Comparison of ENCODE assay signal across 26 cellular contexts in genomic region chr13:40571338-40571737, GRCh38.
DNase-seq lines count a peak whose midpoint lies in the region; ATAC-seq, FAIRE-seq and TF ChIP-seq lines count a peak whose summit lies in the region.
"Had no signal": no experiment of that assay in that cellular context is flagged by ENCODE, and none has a peak within 500 bp of the region (broad histone marks: within the 10 kb centered on the region; RNA-seq: fewer than 3 reads in every experiment).

No MANE protein-coding gene starts in this region.

- no peak for ATAC-seq in CD4-positive, alpha-beta T cell (ENCODE audit: poor library complexity)
- no peak for ATAC-seq in GM23338
- ATAC-seq in activated T-helper 17 cell treated with anti-CD3 and anti-CD28 coated beads, Interleukin-2, amount 50 U/mL, for 72 hours (replicated peaks), result no peak
- ATAC-seq in pancreas, result no peak
- ATAC-seq: heart right ventricle, SK-N-SH treated with all-trans-retinoic acid at 6 μM for 48 hours had no signal

- no peak overlapping the region for H3K9ac ChIP-seq in trophoblast cell (ENCODE audit: low read length)

- H4K12ac ChIP-seq in trophoblast cell (ENCODE audit: low read depth, low read length), result no peak overlapping the region

- peaks cover 67% of the 10 kb centered on the region for H4K20me1 ChIP-seq in GM23338 (replicated peaks; ENCODE audit: insufficient read depth)
- H4K20me1 ChIP-seq in hepatocyte (ENCODE audit: insufficient read depth, poor library complexity, severe bottlenecking), result peaks cover 6% of the 10 kb centered on the region

- no peaks in the 10 kb centered on the region for H3K27me3 Mint-ChIP-seq in CD4-positive, alpha-beta T cell
- H3K27me3 Mint-ChIP-seq in GM23338 (ENCODE audit: insufficient read depth, low read depth, poor library complexity), result peaks cover 9% of the 10 kb centered on the region
- H3K27me3 Mint-ChIP-seq in activated T-helper 17 cell treated with anti-CD3 and anti-CD28 coated beads, Interleukin-2, amount 50 U/mL, for 72 hours, result no peaks in the 10 kb centered on the region
- H3K27me3 Mint-ChIP-seq: activated CD4-positive, alpha-beta memory T cell treated with anti-CD3 and anti-CD28 coated beads, Interleukin-2, amount 10 ng/mL, durations not matched to agents 7 days and 5 days; activated naive CD8-positive, alpha-beta T cell treated with anti-CD3 and anti-CD28 coated beads, Interleukin-2, amount 10 ng/mL, durations not matched to agents 7 days and 5 days had no signal

- peak overlapping the region; percentile 35 for H3K18ac ChIP-seq in trophoblast cell (ENCODE audit: low read length)

- POLR2A ChIA-PET in CD4-positive, alpha-beta T cell (lab: Charles Lee), result interaction anchor here (0.8 to 1.5 kb wide), 4 partner anchors 9 to 94 kb away, joined by 3 to 5 read pairs (median 4); no protein-coding TSS in a partner anchor

- peak overlapping the region; percentile 73 for H3K27ac Mint-ChIP-seq in CD4-positive, alpha-beta T cell
- H3K27ac Mint-ChIP-seq in GM23338, result 0 out of 2 replicates have a peak overlapping the region, but pooled peaks have one; percentile 29
- peak overlapping the region; percentile 43 for H3K27ac Mint-ChIP-seq in activated T-helper 17 cell treated with anti-CD3 and anti-CD28 coated beads, Interleukin-2, amount 50 U/mL, for 72 hours
- H3K27ac Mint-ChIP-seq: activated CD4-positive, alpha-beta memory T cell treated with anti-CD3 and anti-CD28 coated beads, Interleukin-2, amount 10 ng/mL, durations not matched to agents 7 days and 5 days had no signal

- peaks cover 100% of the 10 kb centered on the region for H3K79me2 ChIP-seq in GM23338 (replicated peaks; ENCODE audit: insufficient read depth)
- peaks cover 21% of the 10 kb centered on the region for H3K79me2 ChIP-seq in trophoblast cell (ENCODE audit: control insufficient read depth, insufficient read depth, low read length, poor library complexity)
- H3K79me2 ChIP-seq in hepatocyte, result peaks cover 84% of the 10 kb centered on the region

- H3K4me2 ChIP-seq in GM23338 (peak overlapping the region; percentile 59; the same call in 1 of the 2 replicates), trophoblast cell (ENCODE audit: low read length) (no peak overlapping the region), hepatocyte (no peak overlapping the region)

- no peaks in the 10 kb centered on the region for H3K36me3 ChIP-seq in GM23338 (ENCODE audit: insufficient read depth)
- H3K36me3 ChIP-seq in trophoblast cell (ENCODE audit: control insufficient read depth in 1 of 2, insufficient read depth in 2 of 2, low read length in 2 of 2), result no peaks in the 10 kb centered on the region
- no peaks in the 10 kb centered on the region for H3K36me3 ChIP-seq in pancreas
- no peaks in the 10 kb centered on the region for H3K36me3 ChIP-seq in hepatocyte (replicated peaks; ENCODE audit: insufficient read depth, low read depth)
- H3K36me3 ChIP-seq: heart right ventricle, MG63, sigmoid colon had no signal

- no peak overlapping the region for H3K23ac ChIP-seq in trophoblast cell (ENCODE audit: low read length)

- CTCF ChIA-PET in CD4-positive, alpha-beta T cell (lab: Charles Lee), result interaction anchor here (1.2 to 1.9 kb wide), 2 partner anchors 93 to 629 kb away, joined by 3 to 5 read pairs; no protein-coding TSS in a partner anchor

- H3K79me1 ChIP-seq in trophoblast cell (ENCODE audit: low read length), result no peaks in the 10 kb centered on the region

- H3K9me2 ChIP-seq in GM23338 (ENCODE audit: insufficient read depth) (no peaks in the 10 kb centered on the region), hepatocyte (replicated peaks; ENCODE audit: insufficient read depth) (no peaks in the 10 kb centered on the region)

- H3K4me3 Mint-ChIP-seq in CD4-positive, alpha-beta T cell, result peak overlapping the region; percentile 49
- no peak overlapping the region for H3K4me3 Mint-ChIP-seq in GM23338
- peak overlapping the region; percentile 7 for H3K4me3 Mint-ChIP-seq in activated T-helper 17 cell treated with anti-CD3 and anti-CD28 coated beads, Interleukin-2, amount 50 U/mL, for 72 hours
- H3K4me3 Mint-ChIP-seq: activated CD4-positive, alpha-beta memory T cell treated with anti-CD3 and anti-CD28 coated beads, Interleukin-2, amount 10 ng/mL, durations not matched to agents 7 days and 5 days had no signal

- no peak for TF ChIP-seq CTCF in CD4-positive, alpha-beta T cell (IDR thresholded peaks at IDR 0.05)
- TF ChIP-seq CTCF in GM23338 (conservative IDR thresholded peaks at IDR 0.05; ENCODE audit: low read depth in 2 of 2) (no peak), pancreas (IDR thresholded peaks at IDR 0.05) (no peak), hepatocyte (IDR thresholded peaks at IDR 0.05; ENCODE audit: poor library complexity) (no peak)

- intact Hi-C loops in CD4-positive, alpha-beta T cell (cut with DNase I, micrococcal nuclease), result no loop called here
- intact Hi-C loops in pancreas (cut with DNase I), result no loop called here

- H3K27me3 ChIP-seq in CD4-positive, alpha-beta T cell (ENCODE audit: control insufficient read depth, insufficient read depth, low read length), result no peaks in the 10 kb centered on the region
- H3K27me3 ChIP-seq in GM23338 (ENCODE audit: insufficient read depth) (no peaks in the 10 kb centered on the region), trophoblast cell (ENCODE audit: insufficient read depth, low read length) (no peaks in the 10 kb centered on the region), pancreas (no peaks in the 10 kb centered on the region), hepatocyte (no peaks in the 10 kb centered on the region)
- H3K27me3 ChIP-seq: heart right ventricle, MG63, sigmoid colon, testis had no signal

- no peaks in the 10 kb centered on the region for H3K9me3 ChIP-seq in CD4-positive, alpha-beta T cell (ENCODE audit: control insufficient read depth, low read length)
- no peaks in the 10 kb centered on the region for H3K9me3 ChIP-seq in trophoblast cell (ENCODE audit: insufficient read depth, low read depth, low read length)
- H3K9me3 ChIP-seq in pancreas, result no peaks in the 10 kb centered on the region
- H3K9me3 ChIP-seq in hepatocyte (ENCODE audit: low read depth), result no peaks in the 10 kb centered on the region
- H3K9me3 ChIP-seq: heart right ventricle, MG63, sigmoid colon, testis had no signal

- no peaks in the 10 kb centered on the region for H3K9me3 Mint-ChIP-seq in CD4-positive, alpha-beta T cell
- H3K9me3 Mint-ChIP-seq in GM23338, result no peaks in the 10 kb centered on the region
- H3K9me3 Mint-ChIP-seq in activated T-helper 17 cell treated with anti-CD3 and anti-CD28 coated beads, Interleukin-2, amount 50 U/mL, for 72 hours, result no peaks in the 10 kb centered on the region
- H3K9me3 Mint-ChIP-seq: activated CD4-positive, alpha-beta memory T cell treated with anti-CD3 and anti-CD28 coated beads, Interleukin-2, amount 10 ng/mL, durations not matched to agents 7 days and 5 days; activated naive CD8-positive, alpha-beta T cell treated with anti-CD3 and anti-CD28 coated beads, Interleukin-2, amount 10 ng/mL, durations not matched to agents 7 days and 5 days had no signal

- H2BK12ac ChIP-seq in trophoblast cell (ENCODE audit: low read length), result no peak overlapping the region

- no peak overlapping the region for H4K91ac ChIP-seq in trophoblast cell (ENCODE audit: low read depth, low read length)

- no peaks in the 10 kb centered on the region for H3F3A ChIP-seq in GM23338 (replicated peaks; ENCODE audit: low read depth)

- H2AK5ac ChIP-seq in trophoblast cell (ENCODE audit: low read length), result no peak overlapping the region

- H3K4me3 ChIP-seq in GM23338, result no peak overlapping the region
- H3K4me3 ChIP-seq in trophoblast cell (ENCODE audit: low read depth, low read length), result no peak overlapping the region
- no peak overlapping the region for H3K4me3 ChIP-seq in pancreas
- no peak overlapping the region for H3K4me3 ChIP-seq in hepatocyte
- H3K4me3 ChIP-seq: heart right ventricle, MG63, sigmoid colon, testis had no signal

- H2AFZ ChIP-seq in GM23338, result no peak overlapping the region
- no peak overlapping the region for H2AFZ ChIP-seq in trophoblast cell (ENCODE audit: insufficient read depth, low read length, poor library complexity)
- no peak overlapping the region for H2AFZ ChIP-seq in hepatocyte

- no peak overlapping the region for H2BK120ac ChIP-seq in trophoblast cell (ENCODE audit: insufficient read depth, low read length, poor library complexity)

- H3K4me1 Mint-ChIP-seq in CD4-positive, alpha-beta T cell (ENCODE audit: low read depth), result peaks cover 96% of the 10 kb centered on the region
- peaks cover 70% of the 10 kb centered on the region for H3K4me1 Mint-ChIP-seq in GM23338
- peaks cover 65% of the 10 kb centered on the region for H3K4me1 Mint-ChIP-seq in activated T-helper 17 cell treated with anti-CD3 and anti-CD28 coated beads, Interleukin-2, amount 50 U/mL, for 72 hours

- H4K8ac ChIP-seq in trophoblast cell (ENCODE audit: low read depth, low read length), result no peak overlapping the region

- WGBS in trophoblast cell (ENCODE audit: extremely low coverage, insufficient coverage, insufficient read length), result no CpG with 5 or more reads among the region's 3 CpGs
- 84 to 88% methylated on average over 3 of the region's 3 CpGs for WGBS in pancreas, 2 donors
- WGBS in hepatocyte (ENCODE audit: low lambda C conversion rate, missing lambda C conversion rate), result 88% methylated on average over 3 of the region's 3 CpGs

- no peak overlapping the region for H3K14ac ChIP-seq in trophoblast cell (ENCODE audit: low read length)

- FAIRE-seq in pancreas (lab: Jason Lieb, UNC), result no peak

- H3K27ac ChIP-seq in CD4-positive, alpha-beta T cell (ENCODE audit: low read depth, low read length), result no peak overlapping the region
- peak overlapping the region; percentile 65 for H3K27ac ChIP-seq in GM23338 (ENCODE audit: low read depth)
- no peak overlapping the region for H3K27ac ChIP-seq in trophoblast cell (ENCODE audit: low read depth, low read length)
- H3K27ac ChIP-seq in pancreas, result no peak overlapping the region
- H3K27ac ChIP-seq in hepatocyte, result no peak overlapping the region
- H3K27ac ChIP-seq: heart right ventricle, RWPE1, sigmoid colon, testis had no signal

- peaks cover 9% of the 10 kb centered on the region for H3K36me3 Mint-ChIP-seq in CD4-positive, alpha-beta T cell (ENCODE audit: low read depth)
- H3K36me3 Mint-ChIP-seq in GM23338 (ENCODE audit: low read depth), result no peaks in the 10 kb centered on the region
- H3K36me3 Mint-ChIP-seq in activated T-helper 17 cell treated with anti-CD3 and anti-CD28 coated beads, Interleukin-2, amount 50 U/mL, for 72 hours (ENCODE audit: low read depth), result peaks cover 7% of the 10 kb centered on the region

- peak overlapping the region; percentile 95 for H3K4ac ChIP-seq in trophoblast cell (ENCODE audit: low read depth, low read length)

- DNase-seq in CD4-positive, alpha-beta T cell, result no peak
- no peak for DNase-seq in GM23338 (ENCODE audit: low spot score)
- DNase-seq in trophoblast cell, result no peak
- DNase-seq in NCI-H1694 treated with DMSO at 0.1 percent for 48 hours (lab: John Stamatoyannopoulos, UW), result no peak
- DNase-seq in pancreas, result no peak
- no peak for DNase-seq in hepatocyte (ENCODE audit: low spot score)
- DNase-seq: activated CD4-positive, alpha-beta memory T cell treated with anti-CD3 and anti-CD28 coated beads, Interleukin-2, amount 10 ng/mL, durations not matched to agents 7 days and 5 days; activated CD4-positive, CD25-positive, alpha-beta regulatory T cell; activated naive CD8-positive, alpha-beta T cell treated with anti-CD3 and anti-CD28 coated beads, Interleukin-2, amount 10 ng/mL, durations not matched to agents 7 days and 5 days; activated T-cell treated with anti-CD3 and anti-CD28 coated beads, Interleukin-2, amount 50 U/mL, for 1 hour; Calu3; EL; erythroblast; foreskin fibroblast; H7; heart right ventricle; MG63; NCI-H1417 treated with DMSO at 0.1 percent for 48 hours; NCI-H526 treated with DMSO at 0.1 percent for 48 hours; sigmoid colon; stimulated activated CD4-positive, alpha-beta T cell treated with anti-CD3 and anti-CD28 coated beads, Interleukin-15, amount 100 ng/mL, for 24 hours; T-helper 9 cell; testis had no signal

- H3K4me1 ChIP-seq in GM23338 (ENCODE audit: insufficient read depth) (peaks cover 68% of the 10 kb centered on the region), trophoblast cell (ENCODE audit: control insufficient read depth in 1 of 2, insufficient read depth in 2 of 2, low read length in 2 of 2) (peaks cover 6 to 7% of the 10 kb centered on the region in 2 experiments), pancreas (peaks cover 4 to 21% (median 16%) of the 10 kb centered on the region in 3 donors), hepatocyte (ENCODE audit: insufficient read depth) (peaks cover 12% of the 10 kb centered on the region)
- H3K4me1 ChIP-seq: testis had no signal

- no peak overlapping the region for H2BK5ac ChIP-seq in trophoblast cell (ENCODE audit: low read depth, low read length, poor library complexity)
